Comparison of ENCODE assay signal across 15 cellular contexts in genomic region chr16:81599034-81599744, GRCh38.
DNase-seq lines count a peak whose midpoint lies in the region; ATAC-seq and TF ChIP-seq lines count a peak whose summit lies in the region.
"Had no signal": no experiment of that assay in that cellular context is flagged by ENCODE, and none has a peak within 500 bp of the region (broad histone marks: within the 10 kb centered on the region; RNA-seq: fewer than 3 reads in every experiment).

No MANE protein-coding gene starts in this region.

- H3K9me3 Mint-ChIP-seq in natural killer cell = no peaks in the 10 kb centered on the region
- H3K9me3 Mint-ChIP-seq: activated naive CD4-positive, alpha-beta T cell treated with anti-CD3 and anti-CD28 coated beads, Interleukin-2, amount 50 U/mL, for 72 hours; stimulated activated memory B cell treated with anti-CD40 and anti-IgM and Interleukin-4, amounts not matched to agents 10 μg/mL and 1 μg/mL and 100 μg/mL, for 72 hours had no signal

- H3K27me3 ChIP-seq in SJSA1 (replicated peaks) (no peaks in the 10 kb centered on the region), lung (ENCODE audit: control insufficient read depth, insufficient read depth) (no peaks in the 10 kb centered on the region)
- H3K27me3 ChIP-seq: gastrocnemius medialis, neutrophil had no signal

- intact Hi-C loops in natural killer cell (cut with micrococcal nuclease) = no loop called here

- ATAC-seq in lung (ENCODE audit: insufficient read depth, low FRiP score) = no peak
- ATAC-seq in GM18861 (IDR thresholded peaks at IDR 0.05; ENCODE audit: unreplicated experiment) = no peak
- no peak for ATAC-seq in GM18870 (IDR thresholded peaks at IDR 0.05; ENCODE audit: unreplicated experiment)
- ATAC-seq in natural killer cell = no peak
- ATAC-seq in GM18511 (IDR thresholded peaks at IDR 0.05; ENCODE audit: unreplicated experiment) = no peak
- ATAC-seq: activated naive CD4-positive, alpha-beta T cell treated with anti-CD3 and anti-CD28 coated beads, Interleukin-2, amount 50 U/mL, for 72 hours; gastrocnemius medialis; stimulated activated memory B cell treated with anti-CD40 and anti-IgM and Interleukin-4, amounts not matched to agents 10 μg/mL and 1 μg/mL and 100 μg/mL, for 72 hours had no signal

- H3K27ac Mint-ChIP-seq in natural killer cell = peak overlapping the region in 1 of 2 donors; percentile 57
- H3K27ac Mint-ChIP-seq: stimulated activated memory B cell treated with anti-CD40 and anti-IgM and Interleukin-4, amounts not matched to agents 10 μg/mL and 1 μg/mL and 100 μg/mL, for 72 hours had no signal

- H3K27me3 Mint-ChIP-seq in natural killer cell (ENCODE audit: low read depth in 2 of 2) = no peaks in the 10 kb centered on the region
- H3K27me3 Mint-ChIP-seq: stimulated activated memory B cell treated with anti-CD40 and anti-IgM and Interleukin-4, amounts not matched to agents 10 μg/mL and 1 μg/mL and 100 μg/mL, for 72 hours had no signal

- DNase-seq in LNCaP clone FGC (ENCODE audit: low read depth) = peak; percentile 59
- no peak for DNase-seq in SJSA1 (ENCODE audit: low read depth in 1 of 2, low spot score in 2 of 2)
- DNase-seq in lung (ENCODE audit: low spot score) = peak; percentile 69
- no peak for DNase-seq in natural killer cell
- DNase-seq: gastrocnemius medialis, kidney glomerular epithelial cell, T-helper 9 cell had no signal

- WGBS in lung, 2 donors = 67 to 80% methylated on average over 11 of the region's 11 CpGs

- H3K4me1 Mint-ChIP-seq in natural killer cell = peaks cover 45 to 57% of the 10 kb centered on the region in 2 donors

- H3K4me3 Mint-ChIP-seq in natural killer cell = no peak overlapping the region
- H3K4me3 Mint-ChIP-seq: stimulated activated memory B cell treated with anti-CD40 and anti-IgM and Interleukin-4, amounts not matched to agents 10 μg/mL and 1 μg/mL and 100 μg/mL, for 72 hours had no signal

- no peaks in the 10 kb centered on the region for H3K36me3 ChIP-seq in SJSA1
- H3K36me3 ChIP-seq in lung (ENCODE audit: control insufficient read depth in 2 of 2, insufficient read depth in 2 of 2, low read length in 2 of 2) = no peaks in the 10 kb centered on the region
- H3K36me3 ChIP-seq: gastrocnemius medialis, neutrophil had no signal

- H3K36me3 Mint-ChIP-seq in natural killer cell = no peaks in the 10 kb centered on the region
- H3K36me3 Mint-ChIP-seq: activated naive CD4-positive, alpha-beta T cell treated with anti-CD3 and anti-CD28 coated beads, Interleukin-2, amount 50 U/mL, for 72 hours had no signal

- H3K4me1 ChIP-seq in SJSA1 (replicated peaks) (peaks cover 28% of the 10 kb centered on the region), lung (ENCODE audit: control insufficient read depth in 2 of 2, insufficient read depth in 2 of 2, low read length in 2 of 2) (peaks cover 0 to 17% of the 10 kb centered on the region in 2 donors)
- H3K4me1 ChIP-seq: gastrocnemius medialis had no signal

- H3K27ac ChIP-seq in C4-2B = peak overlapping the region; percentile 99
- 0 out of 2 replicates have a peak overlapping the region, but pooled peaks have one; percentile 36 for H3K27ac ChIP-seq in SJSA1
- H3K27ac ChIP-seq in lung (ENCODE audit: low read depth in 1 of 2, low read length in 1 of 2) = peak overlapping the region in 1 of 2 donors; percentile 18
- H3K27ac ChIP-seq: gastrocnemius medialis, neutrophil had no signal

- no peak overlapping the region for H3K4me3 ChIP-seq in LNCaP clone FGC (ENCODE audit: low read depth, low read length)
- no peak overlapping the region for H3K4me3 ChIP-seq in SJSA1
- no peak overlapping the region for H3K4me3 ChIP-seq in lung
- H3K4me3 ChIP-seq: coronary artery, gastrocnemius medialis had no signal

- no peaks in the 10 kb centered on the region for H3K9me3 ChIP-seq in SJSA1 (replicated peaks)
- no peaks in the 10 kb centered on the region for H3K9me3 ChIP-seq in lung (ENCODE audit: control insufficient read depth in 2 of 2, insufficient read depth in 1 of 2, low read length in 1 of 2)
- H3K9me3 ChIP-seq: gastrocnemius medialis, neutrophil had no signal

- no peak for TF ChIP-seq CTCF in C4-2B (conservative IDR thresholded peaks at IDR 0.05)
- TF ChIP-seq CTCF in LNCaP clone FGC (IDR thresholded peaks at IDR 0.05; ENCODE audit: control insufficient read depth, extremely low read depth, insufficient read depth) = no peak
- TF ChIP-seq CTCF in lung (IDR thresholded peaks at IDR 0.05; ENCODE audit: control extremely low read depth, extremely low read depth) = no peak
- no peak for TF ChIP-seq CTCF in natural killer cell (IDR thresholded peaks at IDR 0.05)

Comparison
In these comparisons a context has a peak if more than half of its experiments do, and no peak if none do; other contexts are left out.
1. DNase-seq: peak in LNCaP clone FGC (single experiment) and lung (single experiment); none in SJSA1 (0 of 2) and natural killer cell (single experiment).